Comparison of ENCODE assay signal across 17 cellular contexts in genomic region chr9:124062172-124062571, GRCh38. TPM values are rescaled to one million over a fixed set of nuclear protein-coding genes. Genes with fewer than 3 reads are reported as not detected.
DNase-seq lines count a peak whose midpoint lies in the region; ATAC-seq, FAIRE-seq and TF ChIP-seq lines count a peak whose summit lies in the region.
"Had no signal": no experiment of that assay in that cellular context is flagged by ENCODE, and none has a peak within 500 bp of the region (broad histone marks: within the 10 kb centered on the region; RNA-seq: fewer than 3 reads in every experiment).

No MANE protein-coding gene starts in this region.

- no peak overlapping the region for H3K9ac ChIP-seq in SU-DHL-6 (ENCODE audit: low read length)
- H3K9ac ChIP-seq in keratinocyte (ENCODE audit: control insufficient read depth, extremely low read depth, insufficient read depth, low read length), result no peak overlapping the region

- H3K4me1 ChIP-seq in keratinocyte (ENCODE audit: control insufficient read depth, extremely low read depth, insufficient read depth, low read length), result peaks cover 10% of the 10 kb centered on the region
- H3K4me1 ChIP-seq: pancreas, stomach had no signal

- ATAC-seq in GM21515 (IDR thresholded peaks at IDR 0.05; ENCODE audit: unreplicated experiment), result no peak
- ATAC-seq: esophagus mucosa, left lobe of liver, pancreas had no signal

- no peaks in the 10 kb centered on the region for H3F3A ChIP-seq in SU-DHL-6 (ENCODE audit: insufficient read depth)

- H3K27me3 ChIP-seq in GM06990 (replicated peaks; ENCODE audit: control insufficient read depth, insufficient read depth, low read length), result no peaks in the 10 kb centered on the region; the same call in none of the 2 replicates
- H3K27me3 ChIP-seq in H7 (ENCODE audit: control insufficient read depth, insufficient read depth, low read length), result no peaks in the 10 kb centered on the region; the same call in 1 of the 2 replicates
- no peaks in the 10 kb centered on the region for H3K27me3 ChIP-seq in SU-DHL-6 (ENCODE audit: low read length)
- H3K27me3 ChIP-seq in keratinocyte (ENCODE audit: control insufficient read depth, extremely low read depth, insufficient read depth, low read length), result peaks cover 16% of the 10 kb centered on the region
- H3K27me3 ChIP-seq: pancreas had no signal

- peak; percentile 79 for TF ChIP-seq CTCF in GM06990 (IDR thresholded peaks at IDR 0.05; ENCODE audit: insufficient read depth, low read length, poor library complexity, severe bottlenecking)
- TF ChIP-seq CTCF in SU-DHL-6 (IDR thresholded peaks at IDR 0.05; ENCODE audit: insufficient read depth, low read length, poor library complexity, severe bottlenecking), result peak; percentile 34
- TF ChIP-seq CTCF in keratinocyte (optimal IDR thresholded peaks at IDR 0.05 in 1 of 3, IDR thresholded peaks at IDR 0.05 in 1 of 3, conservative IDR thresholded peaks at IDR 0.05 in 1 of 3; ENCODE audit: extremely low read depth in 1 of 3, insufficient read depth in 2 of 3, low read length in 3 of 3), result peak; percentile 37 to 51 (median 44)

- H3K27ac ChIP-seq in SU-DHL-6 (ENCODE audit: low read depth, low read length) (no peak overlapping the region), keratinocyte (ENCODE audit: control insufficient read depth, insufficient read depth, low read length) (no peak overlapping the region), substantia nigra (ENCODE audit: low read depth, low read length, poor library complexity, severe bottlenecking) (no peak overlapping the region)
- H3K27ac ChIP-seq: pancreas, stomach had no signal

- no peaks in the 10 kb centered on the region for H3K9me1 ChIP-seq in keratinocyte (ENCODE audit: control insufficient read depth, extremely low read depth, insufficient read depth, low read length)

- dilution Hi-C loops in keratinocyte (cut with MboI; ENCODE audit: extremely low pct_ligation_motif_present, low sequenced_read_pairs), result no loop called here

- H3K36me3 ChIP-seq in GM06990 (ENCODE audit: control insufficient read depth, insufficient read depth, low read length) (no peaks in the 10 kb centered on the region), H7 (replicated peaks; ENCODE audit: control insufficient read depth, insufficient read depth, low read length) (no peaks in the 10 kb centered on the region), SU-DHL-6 (ENCODE audit: low read length) (no peaks in the 10 kb centered on the region), keratinocyte (ENCODE audit: control insufficient read depth in 2 of 2, extremely low read depth in 1 of 2, insufficient read depth in 2 of 2, low read length in 2 of 2) (no peaks in the 10 kb centered on the region)
- H3K36me3 ChIP-seq: pancreas, stomach had no signal

- H2AFZ ChIP-seq in SU-DHL-6 (ENCODE audit: low read depth, low read length, severe bottlenecking) (no peak overlapping the region), keratinocyte (ENCODE audit: control insufficient read depth, low read length) (no peak overlapping the region)

- H3K9me3 ChIP-seq in SU-DHL-6 (ENCODE audit: insufficient read depth, low read length) (no peaks in the 10 kb centered on the region), keratinocyte (ENCODE audit: control insufficient read depth, low read depth, low read length) (no peaks in the 10 kb centered on the region)
- H3K9me3 ChIP-seq: pancreas, stomach had no signal

- no peaks in the 10 kb centered on the region for H4K20me1 ChIP-seq in SU-DHL-6 (ENCODE audit: low read depth, low read length)
- no peaks in the 10 kb centered on the region for H4K20me1 ChIP-seq in keratinocyte (ENCODE audit: control insufficient read depth, extremely low read depth, insufficient read depth, low read length)

- H3K4me2 ChIP-seq in SU-DHL-6 (ENCODE audit: low read depth, low read length, poor library complexity, severe bottlenecking), result no peak overlapping the region
- no peak overlapping the region for H3K4me2 ChIP-seq in keratinocyte (ENCODE audit: control insufficient read depth, extremely low read depth, insufficient read depth, low read depth, low read length)

- H3K79me2 ChIP-seq in SU-DHL-6 (ENCODE audit: insufficient read depth, low read length), result no peaks in the 10 kb centered on the region
- H3K79me2 ChIP-seq in keratinocyte (ENCODE audit: control insufficient read depth, insufficient read depth, low read length), result no peaks in the 10 kb centered on the region

- FAIRE-seq in keratinocyte (lab: Jason Lieb, UNC), result no peak
- FAIRE-seq: H54, pancreas had no signal

- no peak for DNase-seq in GM06990 (ENCODE audit: extremely low read depth, insufficient read length)
- peak; percentile 63 for DNase-seq in H7
- no peak for DNase-seq in keratinocyte (ENCODE audit: low read depth, low spot score)
- no peak for DNase-seq in substantia nigra (lab: John Stamatoyannopoulos, UW)
- DNase-seq in GDM1 (lab: John Stamatoyannopoulos, UW), result no peak
- DNase-seq: activated effector memory CD4-positive, alpha-beta T cell treated with Interleukin-2 at 50 U/mL for 16 hours; aorta; CD4-positive, CD25-positive, alpha-beta regulatory T cell; NCI-H1436 treated with DMSO at 0.1 percent for 48 hours; pancreas; stomach had no signal

- H3K4me3 ChIP-seq in GM06990 (replicated peaks; ENCODE audit: low read depth, low read length) (no peak overlapping the region), H7 (ENCODE audit: insufficient read depth, low read depth, low read length) (no peak overlapping the region), SU-DHL-6 (ENCODE audit: insufficient read depth, low read length, poor library complexity, severe bottlenecking) (no peak overlapping the region), keratinocyte (ENCODE audit: control insufficient read depth in 2 of 3, extremely low read depth in 1 of 3, insufficient read depth in 2 of 3, low read depth in 1 of 3, low read length in 3 of 3) (no peak overlapping the region)
- H3K4me3 ChIP-seq: pancreas, stomach had no signal

- H3K9me2 ChIP-seq in SU-DHL-6 (replicated peaks; ENCODE audit: insufficient read depth, low read length), result no peaks in the 10 kb centered on the region

RNA-seq across cellular contexts. Expression of gene LHX2, which starts 50.6 kb away (rescaled TPM):
- total RNA-seq in H7 (2014; rRNA removed; shearing (Covaris generic)), result 0.33 and 0.87 TPM in 2 replicates
- 0.07 TPM in 1 of 3 replicates, not detected in the others for polyA plus RNA-seq in keratinocyte
- polyA plus RNA-seq in keratinocyte (2011; ENCODE audit: low read depth), result not detected
- polyA plus RNA-seq in keratinocyte (2011; cell fraction: cytosol; rRNA removed), result not detected in 2 replicates
- polyA plus RNA-seq in keratinocyte (2011; cell fraction: nucleus; rRNA removed), result 0.11 TPM in 1 of 2 replicates, not detected in the other
- polyA plus RNA-seq in keratinocyte (2012; ENCODE audit: low replicate concordance), result 0.24 TPM in 1 of 2 replicates, not detected in the other
- 0.26 TPM in 1 of 3 replicates, not detected in the others for polyA minus RNA-seq in keratinocyte
- not detected for polyA minus RNA-seq in keratinocyte (2011; cell fraction: cytosol; rRNA and poly(A)+ RNA removed)
- not detected in 2 replicates for polyA minus RNA-seq in keratinocyte (2011; cell fraction: nucleus; rRNA and poly(A)+ RNA removed)
- total RNA-seq: CD4-positive, CD25-positive, alpha-beta regulatory T cell; dermis microvascular lymphatic vessel endothelial cell; esophagus mucosa; pancreas had no signal
- polyA plus RNA-seq: CD4-positive, CD25-positive, alpha-beta regulatory T cell; pancreas; stomach had no signal
